8 cellular contexts compared by ENCODE assay signal in the genomic region with DNA sequence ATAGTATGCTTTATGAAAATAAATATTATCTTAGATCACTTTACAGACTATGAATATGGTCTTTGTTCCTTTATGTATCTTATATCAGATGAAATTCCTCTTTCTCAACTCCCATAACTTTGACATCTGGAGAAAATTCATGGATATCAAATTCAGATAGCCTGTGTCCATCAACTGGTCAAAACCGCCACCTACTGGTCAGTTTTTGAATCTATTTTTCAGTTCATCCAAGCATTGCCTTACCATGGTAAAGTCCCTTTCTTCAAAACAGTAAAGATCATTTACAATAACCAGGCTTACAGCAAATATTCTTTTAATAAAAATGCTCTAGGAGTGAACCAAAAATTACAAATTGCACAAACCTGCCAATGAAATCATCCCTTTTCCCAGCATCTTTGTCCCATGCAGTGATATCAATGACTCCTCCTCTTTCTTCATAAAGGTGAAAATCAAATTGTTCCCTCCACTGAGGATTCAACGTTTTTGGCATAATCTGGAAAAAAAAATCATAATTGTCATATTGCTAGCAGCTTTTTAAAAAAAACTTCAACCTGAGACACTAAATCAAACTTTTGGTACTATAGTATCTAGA.
DNase-seq lines count a peak whose midpoint lies in the region; ATAC-seq, FAIRE-seq and TF ChIP-seq lines count a peak whose summit lies in the region.

No MANE protein-coding gene starts in this region.

- H3K9me3 ChIP-seq in adrenal gland (replicated peaks in 1 of 3) (no peaks in the 10 kb centered on the region), keratinocyte (ENCODE audit: control insufficient read depth, low read depth, low read length) (no peaks in the 10 kb centered on the region)

- H3K9ac ChIP-seq in keratinocyte (ENCODE audit: control insufficient read depth, extremely low read depth, insufficient read depth, low read length): no peak overlapping the region

- TF ChIP-seq CTCF in GM10248 (IDR thresholded peaks at IDR 0.05; ENCODE audit: control extremely low read depth, extremely low read depth, low read depth, missing control alignments) (peak; percentile 56), adrenal gland (IDR thresholded peaks at IDR 0.05) (peak in 5 of 6 experiments; percentile 32 to 60 (median 50)), keratinocyte (optimal IDR thresholded peaks at IDR 0.05 in 1 of 3, IDR thresholded peaks at IDR 0.05 in 1 of 3, conservative IDR thresholded peaks at IDR 0.05 in 1 of 3; ENCODE audit: extremely low read depth in 1 of 3, insufficient read depth in 2 of 3, low read length in 3 of 3) (peak; percentile 35 to 62 (median 52))

- DNase-seq in AG08396 (ENCODE audit: low spot score) (peak; percentile 20), GM10248 (ENCODE audit: extremely low spot score) (peak; percentile 22), adrenal gland (peak in 1 of 7 donors; percentile 8), keratinocyte (ENCODE audit: low read depth, low spot score) (no peak), NCI-H128 (lab: John Stamatoyannopoulos, UW; ENCODE audit: unreplicated experiment) (no peak)
- DNase-seq in effector CD4-positive, alpha-beta T cell: no peak

- peak; percentile 73 for FAIRE-seq in keratinocyte (lab: Jason Lieb, UNC)

- H3K9me1 ChIP-seq in keratinocyte (ENCODE audit: control insufficient read depth, extremely low read depth, insufficient read depth, low read length): no peaks in the 10 kb centered on the region

- no peak overlapping the region for H3K27ac ChIP-seq in adrenal gland
- no peak overlapping the region for H3K27ac ChIP-seq in keratinocyte (ENCODE audit: control insufficient read depth, insufficient read depth, low read length)

- H3K79me2 ChIP-seq in keratinocyte (ENCODE audit: control insufficient read depth, insufficient read depth, low read length): no peaks in the 10 kb centered on the region

- no peak for ATAC-seq in HG03460 (IDR thresholded peaks at IDR 0.05; ENCODE audit: unreplicated experiment)

- H3K4me1 ChIP-seq in adrenal gland (replicated peaks in 1 of 2): no peaks in the 10 kb centered on the region
- no peaks in the 10 kb centered on the region for H3K4me1 ChIP-seq in keratinocyte (ENCODE audit: control insufficient read depth, extremely low read depth, insufficient read depth, low read length)

- TF ChIP-seq EP300 in Ishikawa (IDR thresholded peaks at IDR 0.05; ENCODE audit: borderline replicate concordance): no peak

- POLR2A ChIA-PET in GM10248 (lab: Yijun Ruan, JAX): no interaction called here

- WGBS in adrenal gland, 4 donors: 17 to 28% (median 24%) methylated on average over 2 of the region's 2 CpGs

- H3K36me3 ChIP-seq in adrenal gland (replicated peaks in 1 of 2): no peaks in the 10 kb centered on the region
- no peaks in the 10 kb centered on the region for H3K36me3 ChIP-seq in keratinocyte (ENCODE audit: control insufficient read depth in 2 of 2, extremely low read depth in 1 of 2, insufficient read depth in 2 of 2, low read length in 2 of 2)

- CTCF ChIA-PET in GM10248 (lab: Yijun Ruan, JAX): interaction anchor here (0.7 to 3.5 kb wide), 4 partner anchors 9 to 171 kb away, joined by 3 to 23 read pairs (median 4); no protein-coding TSS in a partner anchor

- dilution Hi-C loops in keratinocyte (cut with MboI; ENCODE audit: extremely low pct_ligation_motif_present, low sequenced_read_pairs): no loop called here

- no peak overlapping the region for H3K4me2 ChIP-seq in keratinocyte (ENCODE audit: control insufficient read depth, extremely low read depth, insufficient read depth, low read depth, low read length)

- no peak overlapping the region for H2AFZ ChIP-seq in keratinocyte (ENCODE audit: control insufficient read depth, low read length)

- intact Hi-C loops in adrenal gland (cut with DNase I): no loop called here

- H4K20me1 ChIP-seq in keratinocyte (ENCODE audit: control insufficient read depth, extremely low read depth, insufficient read depth, low read length): no peaks in the 10 kb centered on the region

- no peak for TF ChIP-seq POLR2A in adrenal gland (IDR thresholded peaks at IDR 0.05)

- H3K27me3 ChIP-seq in adrenal gland (no peaks in the 10 kb centered on the region), keratinocyte (ENCODE audit: control insufficient read depth, extremely low read depth, insufficient read depth, low read length) (no peaks in the 10 kb centered on the region)

- peak; percentile 72 for TF ChIP-seq RAD21 in Ishikawa (IDR thresholded peaks at IDR 0.05; ENCODE audit: low read depth)

- H3K4me3 ChIP-seq in adrenal gland (no peak overlapping the region), keratinocyte (ENCODE audit: control insufficient read depth in 2 of 3, extremely low read depth in 1 of 3, insufficient read depth in 2 of 3, low read depth in 1 of 3, low read length in 3 of 3) (no peak overlapping the region)

TF ChIP-seq in Ishikawa, 13 proteins besides CTCF, POLR2A, EP300 and RAD21:
- TF ChIP-seq TEAD4 (IDR thresholded peaks at IDR 0.05) (no peak), CEBPB (IDR thresholded peaks at IDR 0.05) (no peak), FOXM1 (IDR thresholded peaks at IDR 0.05; ENCODE audit: borderline replicate concordance, low read depth) (no peak), EGR1 (IDR thresholded peaks at IDR 0.05) (no peak), ZBTB7A (IDR thresholded peaks at IDR 0.05; ENCODE audit: low read depth) (no peak), USF1 (IDR thresholded peaks at IDR 0.05) (no peak), YY1 (IDR thresholded peaks at IDR 0.05; ENCODE audit: low read depth) (no peak), TCF12 (IDR thresholded peaks at IDR 0.05; ENCODE audit: low read depth) (no peak), MAX (IDR thresholded peaks at IDR 0.05) (no peak), NFIC (IDR thresholded peaks at IDR 0.05) (no peak), CREB1 (IDR thresholded peaks at IDR 0.05; ENCODE audit: low read depth) (no peak), TAF1 (IDR thresholded peaks at IDR 0.05; ENCODE audit: low read depth) (no peak)
- TF ChIP-seq, protein P1, sequence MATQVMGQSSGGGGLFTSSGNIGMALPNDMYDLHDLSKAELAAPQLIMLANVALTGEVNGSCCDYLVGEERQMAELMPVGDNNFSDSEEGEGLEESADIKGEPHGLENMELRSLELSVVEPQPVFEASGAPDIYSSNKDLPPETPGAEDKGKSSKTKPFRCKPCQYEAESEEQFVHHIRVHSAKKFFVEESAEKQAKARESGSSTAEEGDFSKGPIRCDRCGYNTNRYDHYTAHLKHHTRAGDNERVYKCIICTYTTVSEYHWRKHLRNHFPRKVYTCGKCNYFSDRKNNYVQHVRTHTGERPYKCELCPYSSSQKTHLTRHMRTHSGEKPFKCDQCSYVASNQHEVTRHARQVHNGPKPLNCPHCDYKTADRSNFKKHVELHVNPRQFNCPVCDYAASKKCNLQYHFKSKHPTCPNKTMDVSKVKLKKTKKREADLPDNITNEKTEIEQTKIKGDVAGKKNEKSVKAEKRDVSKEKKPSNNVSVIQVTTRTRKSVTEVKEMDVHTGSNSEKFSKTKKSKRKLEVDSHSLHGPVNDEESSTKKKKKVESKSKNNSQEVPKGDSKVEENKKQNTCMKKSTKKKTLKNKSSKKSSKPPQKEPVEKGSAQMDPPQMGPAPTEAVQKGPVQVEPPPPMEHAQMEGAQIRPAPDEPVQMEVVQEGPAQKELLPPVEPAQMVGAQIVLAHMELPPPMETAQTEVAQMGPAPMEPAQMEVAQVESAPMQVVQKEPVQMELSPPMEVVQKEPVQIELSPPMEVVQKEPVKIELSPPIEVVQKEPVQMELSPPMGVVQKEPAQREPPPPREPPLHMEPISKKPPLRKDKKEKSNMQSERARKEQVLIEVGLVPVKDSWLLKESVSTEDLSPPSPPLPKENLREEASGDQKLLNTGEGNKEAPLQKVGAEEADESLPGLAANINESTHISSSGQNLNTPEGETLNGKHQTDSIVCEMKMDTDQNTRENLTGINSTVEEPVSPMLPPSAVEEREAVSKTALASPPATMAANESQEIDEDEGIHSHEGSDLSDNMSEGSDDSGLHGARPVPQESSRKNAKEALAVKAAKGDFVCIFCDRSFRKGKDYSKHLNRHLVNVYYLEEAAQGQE (IDR thresholded peaks at IDR 0.05; ENCODE audit: low read depth): no peak

Comparison
In these comparisons a context has a peak if more than half of its experiments do, and no peak if none do; other contexts are left out.
1. DNase-seq: peak in AG08396 (single experiment) and GM10248 (single experiment); none in keratinocyte (single experiment), NCI-H128 (single experiment) and effector CD4-positive, alpha-beta T cell (single experiment).
2. Peak in every context shown above with its lines, with median percentiles within 50 percentile points of each other: CTCF ChIP-seq.